Comparison of ENCODE assay signal across 22 cellular contexts in the genomic region with DNA sequence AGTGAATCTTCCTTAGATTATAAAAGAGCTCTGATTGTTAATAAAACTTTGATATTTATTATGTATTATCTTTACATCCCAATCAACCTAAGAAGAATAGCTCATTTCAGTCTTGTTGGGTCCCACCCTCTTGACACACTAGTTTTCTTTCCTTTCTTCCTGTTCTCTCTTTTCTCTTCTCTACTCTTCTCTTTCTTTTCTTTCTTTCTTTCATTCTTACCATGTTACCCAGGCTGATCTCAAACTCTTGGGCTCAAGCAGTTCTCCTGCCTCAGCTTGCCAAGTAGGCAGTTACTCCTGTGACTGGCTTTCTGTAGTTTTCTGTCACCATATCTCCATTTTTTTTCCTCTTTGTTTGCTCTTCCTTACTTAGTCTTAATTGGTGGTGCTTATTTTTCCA.
A peak's percentile ranks its signal among the peaks of the same experiment; 100 is the strongest.
DNase-seq lines count a peak whose midpoint lies in the region; ATAC-seq, FAIRE-seq and TF ChIP-seq lines count a peak whose summit lies in the region.
"Had no signal": no experiment of that assay in that cellular context is flagged by ENCODE, and none has a peak within 500 bp of the region (broad histone marks: within the 10 kb centered on the region; RNA-seq: fewer than 3 reads in every experiment).

No MANE protein-coding gene starts in this region.

- no peak overlapping the region for H4K8ac ChIP-seq in H1 (ENCODE audit: extremely low read depth, insufficient read depth, low read length)

- H2BK12ac ChIP-seq in H1 (ENCODE audit: low read depth, low read length) = no peak overlapping the region

- H3K4me3 ChIP-seq in HepG2 (replicated peaks in 1 of 3; ENCODE audit: insufficient read depth in 1 of 3, low read depth in 2 of 3, low read length in 3 of 3) (no peak overlapping the region), right lobe of liver (no peak overlapping the region), H1 (ENCODE audit: extremely low read depth in 1 of 4, insufficient read depth in 2 of 4, low read depth in 3 of 4, low read length in 4 of 4) (no peak overlapping the region)
- H3K4me3 ChIP-seq: A549; BLaER1 treated with 17β-estradiol and CSF1 and Interleukin-3, amounts not matched to agents 10 nM and 100 nM; GM12878 had no signal

- peak overlapping the region; percentile 77 for H3K14ac ChIP-seq in H1 (ENCODE audit: insufficient read length)

- H3K9me3 ChIP-seq in HepG2 (ENCODE audit: low read length) = no peaks in the 10 kb centered on the region
- no peaks in the 10 kb centered on the region for H3K9me3 ChIP-seq in right lobe of liver
- H3K9me3 ChIP-seq in H1 (ENCODE audit: insufficient read depth in 2 of 2, low read depth in 1 of 2, low read length in 1 of 2) = no peaks in the 10 kb centered on the region
- H3K9me3 ChIP-seq: A549; BLaER1 treated with 17β-estradiol and CSF1 and Interleukin-3, amounts not matched to agents 10 nM and 100 nM had no signal

- no peak overlapping the region for H2BK20ac ChIP-seq in H1 (ENCODE audit: low read length)

- H2BK120ac ChIP-seq in H1 (replicated peaks; ENCODE audit: low read depth, low read length) = no peak overlapping the region

- H2BK5ac ChIP-seq in H1 (ENCODE audit: low read depth, low read length) = no peak overlapping the region

- TF ChIP-seq POLR2A in HepG2 (IDR thresholded peaks at IDR 0.05; ENCODE audit: insufficient read depth in 1 of 2, low read depth in 2 of 2, low read length in 2 of 2) = no peak
- no peak for TF ChIP-seq POLR2A in right lobe of liver (IDR thresholded peaks at IDR 0.05)
- TF ChIP-seq POLR2A in H1 (IDR thresholded peaks at IDR 0.05; ENCODE audit: control extremely low read depth in 1 of 2, low read depth in 2 of 2, low read length in 2 of 2) = no peak

- H3K27ac ChIP-seq in HepG2 (ENCODE audit: extremely low read length, insufficient read depth, low read length) (no peak overlapping the region), right lobe of liver (no peak overlapping the region), H1 (ENCODE audit: low read depth, low read length) (no peak overlapping the region)
- H3K27ac ChIP-seq: 22Rv1; A549; BLaER1 treated with 17β-estradiol and CSF1 and Interleukin-3, amounts not matched to agents 10 nM and 100 nM; C4-2B had no signal

- no peaks in the 10 kb centered on the region for H3K79me2 ChIP-seq in HepG2 (ENCODE audit: insufficient read depth, low read length)
- no peaks in the 10 kb centered on the region for H3K79me2 ChIP-seq in H1 (ENCODE audit: control insufficient read depth in 1 of 2, insufficient read depth in 2 of 2, low read length in 2 of 2)

- in situ Hi-C loops in HepG2 (cut with HindIII; ENCODE audit: extremely low pct_ligation_motif_present, low pct_unique_long_range_greater_than_20kb) = no loop called here

- intact Hi-C loops in HepG2 (cut with micrococcal nuclease; ENCODE audit: unreplicated experiment) = no loop called here
- intact Hi-C loops in right lobe of liver (cut with DNase I) = no loop called here

- no peak overlapping the region for H3K4ac ChIP-seq in H1 (replicated peaks; ENCODE audit: insufficient read length, low read depth, low read length)

- H4K20me1 ChIP-seq in HepG2 (ENCODE audit: insufficient read depth, low read length) = no peaks in the 10 kb centered on the region
- peaks cover 0 to 1% of the 10 kb centered on the region in 2 experiments for H4K20me1 ChIP-seq in H1 (replicated peaks in 1 of 2; ENCODE audit: control insufficient read depth in 1 of 2, insufficient read depth in 2 of 2, low read length in 2 of 2)
- H4K20me1 ChIP-seq: BLaER1 treated with 17β-estradiol and CSF1 and Interleukin-3, amounts not matched to agents 10 nM and 100 nM had no signal

- H2AFZ ChIP-seq in HepG2 (ENCODE audit: low read length) (no peak overlapping the region), H1 (ENCODE audit: low read length) (no peak overlapping the region)

- DNase-seq in HepG2 (ENCODE audit: low spot score) (no peak), right lobe of liver (no peak), H1 (ENCODE audit: low read depth in 1 of 2, low spot score in 2 of 2) (no peak), SW 1271 (lab: John Stamatoyannopoulos, UW) (no peak), HUDEP-2 (lab: John Stamatoyannopoulos, UW; ENCODE audit: unreplicated experiment in 76 of 76) (no peak)
- DNase-seq: AML-193; CD4-positive, alpha-beta T cell; CD8-positive, alpha-beta T cell; DMS 273 treated with DMSO at 0.1 percent for 48 hours; DMS153; DMS53; DMS79; DND-41; EL; GDM1 had no signal

- TF ChIP-seq RAD21 in HepG2 (CRISPR knock-in tag; IDR thresholded peaks at IDR 0.05) (no peak), H1 (IDR thresholded peaks at IDR 0.05 in 1 of 2, conservative IDR thresholded peaks at IDR 0.05 in 1 of 2; ENCODE audit: low read depth in 2 of 2, low read length in 2 of 2) (no peak)

- no peak for TF ChIP-seq EP300 in HepG2 (IDR thresholded peaks at IDR 0.05; ENCODE audit: low read depth in 2 of 2, low read length in 2 of 2)
- TF ChIP-seq EP300 in HepG2 (CRISPR knock-in tag; IDR thresholded peaks at IDR 0.05; ENCODE audit: borderline replicate concordance) = no peak
- TF ChIP-seq EP300 in H1 (IDR thresholded peaks at IDR 0.05; ENCODE audit: borderline replicate concordance in 1 of 2, low read depth in 2 of 2, low read length in 2 of 2) = no peak

- no peaks in the 10 kb centered on the region for H3K79me1 ChIP-seq in H1 (ENCODE audit: low read depth, low read length)

- H4K5ac ChIP-seq in H1 (ENCODE audit: insufficient read length, low read depth, low read length) = no peak overlapping the region

- H3K23me2 ChIP-seq in H1 (ENCODE audit: low read depth, low read length) = no peaks in the 10 kb centered on the region

- no TSS peak for BruUV-seq in HepG2 (replicated peaks; lab: Mats Ljungman, UMichigan)

- H3K56ac ChIP-seq in H1 (replicated peaks; ENCODE audit: insufficient read length, low read depth, low read length) = no peak overlapping the region

- no peak overlapping the region for H3K23ac ChIP-seq in H1 (ENCODE audit: insufficient read length)

- H3K9ac ChIP-seq in HepG2 (ENCODE audit: insufficient read depth, low read depth, low read length) (no peak overlapping the region), H1 (replicated peaks in 1 of 4; ENCODE audit: extremely low read depth in 1 of 4, low read depth in 3 of 4, low read length in 3 of 4) (no peak overlapping the region)
- H3K9ac ChIP-seq: BLaER1 treated with 17β-estradiol and CSF1 and Interleukin-3, amounts not matched to agents 10 nM and 100 nM had no signal

- H2BK15ac ChIP-seq in H1 (ENCODE audit: low read length) = no peak overlapping the region

- H3K4me1 ChIP-seq in HepG2 (ENCODE audit: insufficient read depth, low read length) = no peaks in the 10 kb centered on the region
- no peaks in the 10 kb centered on the region for H3K4me1 ChIP-seq in right lobe of liver
- H3K4me1 ChIP-seq in H1 (replicated peaks in 1 of 4; ENCODE audit: control insufficient read depth in 3 of 4, insufficient read depth in 4 of 4, low read length in 3 of 4) = no peaks in the 10 kb centered on the region
- H3K4me1 ChIP-seq: A549; BLaER1 treated with 17β-estradiol and CSF1 and Interleukin-3, amounts not matched to agents 10 nM and 100 nM had no signal

- CTCF ChIA-PET in HepG2 (lab: Yijun Ruan, JAX; ENCODE audit: low intra/inter-chr PET ratio, low total read pairs) (no interaction called here), H1 (lab: Charles Lee; ENCODE audit: partially characterized antibody) (interaction anchor here (0.8 kb wide), 1 partner anchor 189 kb away, joined by 3 read pairs; no protein-coding TSS in a partner anchor)

- POLR2A ChIA-PET in HepG2 (lab: Yijun Ruan, JAX) (no interaction called here), H1 (lab: Charles Lee; ENCODE audit: partially characterized antibody) (no interaction called here)

- H3K4me2 ChIP-seq in HepG2 (ENCODE audit: low read depth, low read length) (no peak overlapping the region), H1 (ENCODE audit: insufficient read depth in 1 of 2, low read depth in 2 of 2, low read length in 2 of 2) (no peak overlapping the region)
- H3K4me2 ChIP-seq: A549; BLaER1 treated with 17β-estradiol and CSF1 and Interleukin-3, amounts not matched to agents 10 nM and 100 nM had no signal

- no peak overlapping the region for H4K91ac ChIP-seq in H1 (replicated peaks; ENCODE audit: insufficient read length, low read length)

- no peak overlapping the region for H2AK5ac ChIP-seq in H1 (ENCODE audit: low read depth, low read length)

- no peak for ATAC-seq in HepG2
- ATAC-seq in right lobe of liver = no peak
- ATAC-seq: A549; CD8-positive, alpha-beta T cell; GM12878 had no signal

- TF ChIP-seq CTCF in HepG2 (CRISPR knock-in tag; IDR thresholded peaks at IDR 0.05) = no peak
- no peak for TF ChIP-seq CTCF in right lobe of liver (IDR thresholded peaks at IDR 0.05)
- no peak for TF ChIP-seq CTCF in H1 (IDR thresholded peaks at IDR 0.05; ENCODE audit: control extremely low read depth in 1 of 3, insufficient read depth in 1 of 3, low read depth in 1 of 3, low read length in 3 of 3)

- no peak overlapping the region for H3K18ac ChIP-seq in H1 (ENCODE audit: extremely low read depth, low read length)

- no peak for FAIRE-seq in HepG2 (lab: Jason Lieb, UNC)
- FAIRE-seq in H1 (lab: Jason Lieb, UNC) = no peak
- FAIRE-seq: A549, GM12878, GM12892, GM18507 had no signal

- H3K27me3 ChIP-seq in HepG2 (ENCODE audit: control insufficient read depth in 1 of 2, insufficient read depth in 2 of 2, low read length in 2 of 2) (no peaks in the 10 kb centered on the region), right lobe of liver (no peaks in the 10 kb centered on the region), H1 (replicated peaks in 1 of 4; ENCODE audit: control insufficient read depth in 3 of 4, extremely low read depth in 1 of 4, insufficient read depth in 3 of 4, low read length in 3 of 4) (no peaks in the 10 kb centered on the region)
- H3K27me3 ChIP-seq: BLaER1 treated with 17β-estradiol and CSF1 and Interleukin-3, amounts not matched to agents 10 nM and 100 nM had no signal

- H3K36me3 ChIP-seq in HepG2 (replicated peaks in 1 of 2; ENCODE audit: control insufficient read depth in 1 of 2, insufficient read depth in 2 of 2, low read length in 2 of 2) = 0 out of 5 replicates have a peak, but pooled peaks cover 0 to 1% of the 10 kb centered on the region in 2 experiments
- H3K36me3 ChIP-seq in right lobe of liver = no peaks in the 10 kb centered on the region
- H3K36me3 ChIP-seq in H1 (ENCODE audit: control insufficient read depth in 2 of 4, insufficient read depth in 4 of 4, low read length in 3 of 4) = no peaks in the 10 kb centered on the region
- H3K36me3 ChIP-seq: BLaER1 treated with 17β-estradiol and CSF1 and Interleukin-3, amounts not matched to agents 10 nM and 100 nM had no signal

TF ChIP-seq in HepG2, 621 proteins besides CTCF, POLR2A, EP300 and RAD21 (continues in another document):
- TF ChIP-seq ZNF790 (CRISPR knock-in tag; IDR thresholded peaks at IDR 0.05; ENCODE audit: borderline replicate concordance) (no peak), HDAC2 (CRISPR knock-in tag; IDR thresholded peaks at IDR 0.05) (no peak), ZNF678 (CRISPR knock-in tag; IDR thresholded peaks at IDR 0.05) (no peak), NFATC3 (CRISPR knock-in tag; IDR thresholded peaks at IDR 0.05) (no peak)

TF ChIP-seq in H1, 55 proteins besides CTCF, POLR2A, EP300 and RAD21 (continues in another document):
- TF ChIP-seq SAP30 (IDR thresholded peaks at IDR 0.05; ENCODE audit: insufficient read depth, insufficient replicate concordance, low read length) = no peak
